17 cellular contexts compared by ENCODE assay signal in the genomic region with DNA sequence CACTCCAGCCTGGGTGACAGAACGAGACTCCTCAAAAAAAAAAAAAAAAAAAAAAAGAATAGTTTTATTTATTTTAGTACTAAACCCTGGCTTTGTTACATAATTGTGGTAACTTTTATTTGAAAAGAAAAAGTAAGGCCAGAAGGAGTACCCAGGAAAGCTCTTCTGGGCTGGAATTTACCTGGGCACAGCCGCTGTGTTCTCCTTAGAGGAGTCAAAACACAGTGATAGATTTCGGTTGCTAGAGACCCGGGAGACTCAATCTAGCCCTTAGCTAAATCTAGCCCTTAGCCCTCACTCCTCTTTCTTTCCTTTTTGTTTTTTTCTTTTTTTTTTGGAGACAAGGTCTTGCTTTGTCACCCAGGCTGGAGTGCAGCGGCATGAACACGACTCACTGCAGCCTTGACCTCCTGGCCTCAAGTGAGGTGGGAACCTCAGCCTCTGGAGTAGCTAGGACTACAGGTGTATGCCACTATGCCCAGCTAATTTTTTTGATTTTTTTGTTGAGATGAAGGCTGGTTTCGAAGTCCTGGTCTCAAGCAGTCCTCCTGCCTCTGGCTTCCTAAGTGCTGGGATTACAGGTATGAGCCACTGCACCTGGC. TPM values are rescaled to one million over a fixed set of nuclear protein-coding genes. Genes with fewer than 3 reads are reported as not detected.
A peak's percentile ranks its signal among the peaks of the same experiment; 100 is the strongest.
DNase-seq lines count a peak whose midpoint lies in the region; ATAC-seq, FAIRE-seq and TF ChIP-seq lines count a peak whose summit lies in the region.
"Had no signal": no experiment of that assay in that cellular context is flagged by ENCODE, and none has a peak within 500 bp of the region (broad histone marks: within the 10 kb centered on the region; RNA-seq: fewer than 3 reads in every experiment).

No MANE protein-coding gene starts in this region.

- no peak overlapping the region for H3K9ac ChIP-seq in HepG2 (ENCODE audit: insufficient read depth, low read depth, low read length)

- no peaks in the 10 kb centered on the region for H3K36me3 ChIP-seq in HepG2 (replicated peaks in 1 of 2; ENCODE audit: control insufficient read depth in 1 of 2, insufficient read depth in 2 of 2, low read length in 2 of 2)
- H3K36me3 ChIP-seq: Peyer's patch had no signal

- H3K27me3 ChIP-seq in HepG2 (ENCODE audit: control insufficient read depth in 1 of 2, insufficient read depth in 2 of 2, low read length in 2 of 2) = no peaks in the 10 kb centered on the region
- H3K27me3 ChIP-seq: Peyer's patch had no signal

- no peak overlapping the region for H3K4me2 ChIP-seq in HepG2 (ENCODE audit: low read depth, low read length)

- no peak for TF ChIP-seq EP300 in HepG2 (IDR thresholded peaks at IDR 0.05; ENCODE audit: low read depth in 2 of 2, low read length in 2 of 2)
- TF ChIP-seq EP300 in HepG2 (CRISPR knock-in tag; IDR thresholded peaks at IDR 0.05; ENCODE audit: borderline replicate concordance) = no peak

- no peak for FAIRE-seq in HepG2 (lab: Jason Lieb, UNC)
- FAIRE-seq: GM12878, GM19239 had no signal

- no peak overlapping the region for H3K4me3 ChIP-seq in HepG2 (replicated peaks in 1 of 3; ENCODE audit: insufficient read depth in 1 of 3, low read depth in 2 of 3, low read length in 3 of 3)
- H3K4me3 ChIP-seq: GM12878, Peyer's patch had no signal

- no peak for TF ChIP-seq CTCF in Calu3 (IDR thresholded peaks at IDR 0.05; ENCODE audit: unreplicated experiment)
- no peak for TF ChIP-seq CTCF in HepG2 (CRISPR knock-in tag; IDR thresholded peaks at IDR 0.05)
- TF ChIP-seq CTCF in GM13977 (IDR thresholded peaks at IDR 0.05; ENCODE audit: extremely low read depth, insufficient read depth, missing control alignments) = no peak

- H3K36me3 Mint-ChIP-seq in Calu3 (ENCODE audit: insufficient read depth, unreplicated experiment) = peaks cover 7% of the 10 kb centered on the region
- H3K36me3 Mint-ChIP-seq in stimulated activated effector memory CD8-positive, alpha-beta T cell treated with anti-CD3 and anti-CD28 coated beads, Interleukin-12 subunit alpha, Interleukin-12 subunit beta, amount 100 ng/mL, for 72 hours = peaks cover 8% of the 10 kb centered on the region

- H3K79me2 ChIP-seq in HepG2 (ENCODE audit: insufficient read depth, low read length) = no peaks in the 10 kb centered on the region

- DNase-seq in Calu3 (no peak), M059J (ENCODE audit: low read depth) (peak; percentile 26), HepG2 (ENCODE audit: low spot score) (no peak), medulla oblongata (ENCODE audit: extremely low spot score) (no peak), GM13977 (ENCODE audit: low spot score) (no peak), H4 (ENCODE audit: low spot score) (no peak)
- no peak for DNase-seq in stimulated activated effector memory CD8-positive, alpha-beta T cell treated with anti-CD3 and anti-CD28 coated beads, Interleukin-12 subunit alpha, Interleukin-12 subunit beta, amount 100 ng/mL, for 72 hours (ENCODE audit: low spot score in 2 of 2)
- DNase-seq: DMS79, NCI-H1417, NCI-H1930, NCI-H510A, NCI-H82, Peyer's patch, SHP77 had no signal

- TF ChIP-seq RAD21 in HepG2 (CRISPR knock-in tag; IDR thresholded peaks at IDR 0.05) = no peak

- H3K4me1 Mint-ChIP-seq in Calu3 (ENCODE audit: low read depth, unreplicated experiment) = peaks cover 67% of the 10 kb centered on the region
- H3K4me1 Mint-ChIP-seq in stimulated activated effector memory CD8-positive, alpha-beta T cell treated with anti-CD3 and anti-CD28 coated beads, Interleukin-12 subunit alpha, Interleukin-12 subunit beta, amount 100 ng/mL, for 72 hours = peaks cover 71% of the 10 kb centered on the region

- no peak overlapping the region for H2AFZ ChIP-seq in HepG2 (ENCODE audit: low read length)

- peak overlapping the region; percentile 25 for H3K27ac Mint-ChIP-seq in Calu3 (ENCODE audit: unreplicated experiment)
- H3K27ac Mint-ChIP-seq in stimulated activated effector memory CD8-positive, alpha-beta T cell treated with anti-CD3 and anti-CD28 coated beads, Interleukin-12 subunit alpha, Interleukin-12 subunit beta, amount 100 ng/mL, for 72 hours = peak overlapping the region; percentile 39

- intact Hi-C loops in Calu3 (cut with micrococcal nuclease; ENCODE audit: unreplicated experiment) (no loop called here), HepG2 (cut with micrococcal nuclease; ENCODE audit: unreplicated experiment) (no loop called here)

- H3K4me3 Mint-ChIP-seq in Calu3 (ENCODE audit: low read depth, unreplicated experiment) = no peak overlapping the region
- no peak overlapping the region for H3K4me3 Mint-ChIP-seq in stimulated activated effector memory CD8-positive, alpha-beta T cell treated with anti-CD3 and anti-CD28 coated beads, Interleukin-12 subunit alpha, Interleukin-12 subunit beta, amount 100 ng/mL, for 72 hours

- BruUV-seq in Calu3 (replicated peaks; lab: Mats Ljungman, UMichigan) (no TSS peak), HepG2 (replicated peaks; lab: Mats Ljungman, UMichigan) (no TSS peak)

- TF ChIP-seq POLR2A in HepG2 (IDR thresholded peaks at IDR 0.05; ENCODE audit: insufficient read depth in 1 of 2, low read depth in 2 of 2, low read length in 2 of 2) = no peak

- CTCF ChIA-PET in Calu3 (lab: Charles Lee) (interaction anchor here (0.7 kb wide), 2 partner anchors 59 to 69 kb away, joined by 3 read pairs; no protein-coding TSS in a partner anchor), HepG2 (lab: Yijun Ruan, JAX; ENCODE audit: low intra/inter-chr PET ratio, low total read pairs) (no interaction called here)

- WGBS in HepG2 (ENCODE audit: low lambda C conversion rate) = 70% methylated on average over 7 of the region's 7 CpGs

- no peaks in the 10 kb centered on the region for H3K27me3 Mint-ChIP-seq in Calu3 (ENCODE audit: unreplicated experiment)

- POLR2A ChIA-PET in HepG2 (lab: Yijun Ruan, JAX) = no interaction called here

- peaks cover 7% of the 10 kb centered on the region for H3K9me3 Mint-ChIP-seq in Calu3 (ENCODE audit: low read depth, unreplicated experiment)
- H3K9me3 Mint-ChIP-seq in stimulated activated effector memory CD8-positive, alpha-beta T cell treated with anti-CD3 and anti-CD28 coated beads, Interleukin-12 subunit alpha, Interleukin-12 subunit beta, amount 100 ng/mL, for 72 hours = peaks cover 3% of the 10 kb centered on the region

- no peaks in the 10 kb centered on the region for H4K20me1 ChIP-seq in HepG2 (ENCODE audit: insufficient read depth, low read length)

- H3K4me1 ChIP-seq in HepG2 (ENCODE audit: insufficient read depth, low read length) = peaks cover 8% of the 10 kb centered on the region
- H3K4me1 ChIP-seq: Peyer's patch had no signal

- H3K27ac ChIP-seq in HepG2 (ENCODE audit: extremely low read length, insufficient read depth, low read length) = no peak overlapping the region
- H3K27ac ChIP-seq: Peyer's patch had no signal

- H3K9me3 ChIP-seq in HepG2 (ENCODE audit: low read length) = no peaks in the 10 kb centered on the region
- H3K9me3 ChIP-seq: Peyer's patch had no signal

- no peak for ATAC-seq in HepG2
- no peak for ATAC-seq in stimulated activated effector memory CD8-positive, alpha-beta T cell treated with anti-CD3 and anti-CD28 coated beads, Interleukin-12 subunit alpha, Interleukin-12 subunit beta, amount 100 ng/mL, for 72 hours
- ATAC-seq: GM12878, SK-N-SH treated with all-trans-retinoic acid at 6 μM for 48 hours had no signal

- in situ Hi-C loops in HepG2 (cut with HindIII; ENCODE audit: extremely low pct_ligation_motif_present, low pct_unique_long_range_greater_than_20kb) = no loop called here
- in situ Hi-C loops in GM13977 (cut with MboI; ENCODE audit: low pct_unique_long_range_greater_than_20kb, low sequenced_read_pairs, unreplicated experiment) = no loop called here

TF ChIP-seq in HepG2, 621 proteins besides CTCF, POLR2A, EP300 and RAD21 (continues in another document):
- TF ChIP-seq ZFP41 (CRISPR knock-in tag; IDR thresholded peaks at IDR 0.05; ENCODE audit: borderline replicate concordance) (no peak), ZNF124 (CRISPR knock-in tag; IDR thresholded peaks at IDR 0.05) (no peak)
- TF ChIP-seq, protein P1, sequence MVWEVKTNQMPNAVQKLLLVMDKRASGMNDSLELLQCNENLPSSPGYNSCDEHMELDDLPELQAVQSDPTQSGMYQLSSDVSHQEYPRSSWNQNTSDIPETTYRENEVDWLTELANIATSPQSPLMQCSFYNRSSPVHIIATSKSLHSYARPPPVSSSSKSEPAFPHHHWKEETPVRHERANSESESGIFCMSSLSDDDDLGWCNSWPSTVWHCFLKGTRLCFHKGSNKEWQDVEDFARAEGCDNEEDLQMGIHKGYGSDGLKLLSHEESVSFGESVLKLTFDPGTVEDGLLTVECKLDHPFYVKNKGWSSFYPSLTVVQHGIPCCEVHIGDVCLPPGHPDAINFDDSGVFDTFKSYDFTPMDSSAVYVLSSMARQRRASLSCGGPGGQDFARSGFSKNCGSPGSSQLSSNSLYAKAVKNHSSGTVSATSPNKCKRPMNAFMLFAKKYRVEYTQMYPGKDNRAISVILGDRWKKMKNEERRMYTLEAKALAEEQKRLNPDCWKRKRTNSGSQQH (CRISPR knock-in tag; IDR thresholded peaks at IDR 0.05; ENCODE audit: low read depth) = no peak

RNA-seq across cellular contexts. Expression of a gene that starts 49.7 kb away (rescaled TPM):
- 142 and 171 TPM in 2 replicates for total RNA-seq in Calu3 (2022)
- total RNA-seq in M059J (2014; rRNA removed; shearing (Covaris generic)) = 20.2 and 36.0 TPM in 2 replicates
- total RNA-seq in HepG2 (2016; rRNA removed; fragmentation: Illumina TruSeq; extraction: Trizol) = 13.3 and 19.5 TPM in 2 replicates
- total RNA-seq in HepG2 (2016; cell fraction: cytosol; rRNA removed; fragmentation: Illumina TruSeq; extraction: Trizol; ENCODE audit: low read depth) = 3.3 and 4.7 TPM in 2 replicates
- total RNA-seq in HepG2 (2016; cell fraction: insoluble cytoplasmic fraction; rRNA removed; fragmentation: Illumina TruSeq; extraction: Trizol) = 13.6 and 17.1 TPM in 2 replicates
- 4.5 and 4.9 TPM in 2 replicates for total RNA-seq in HepG2 (2016; cell fraction: membrane; rRNA removed; fragmentation: Illumina TruSeq; extraction: Trizol)
- 24.4 and 24.6 TPM in 2 replicates for total RNA-seq in HepG2 (2016; cell fraction: nucleus; rRNA removed; fragmentation: Illumina TruSeq; extraction: Trizol)
- 6.2 and 6.4 TPM in 2 replicates for polyA plus RNA-seq in HepG2 (2011; rRNA removed)
- 3.3 and 4.5 TPM in 2 replicates for polyA plus RNA-seq in HepG2 (2011; cell fraction: cytosol; rRNA removed)
- polyA plus RNA-seq in HepG2 (2011; cell fraction: nucleus; rRNA removed) = 21.7 and 22.7 TPM in 2 replicates
- polyA plus RNA-seq in HepG2 (2012) = 4.5 and 5.0 TPM in 2 replicates
- 0.34 and 0.63 TPM in 2 replicates for polyA plus RNA-seq in HepG2 (2016; cell fraction: cytosol; fragmentation: Illumina TruSeq; extraction: Trizol; ENCODE audit: low read depth)
- polyA plus RNA-seq in HepG2 (2016; cell fraction: insoluble cytoplasmic fraction; fragmentation: Illumina TruSeq; extraction: Trizol; ENCODE audit: low read depth) = 7.2 and 9.1 TPM in 2 replicates
- 0.87 and 1.0 TPM in 2 replicates for polyA plus RNA-seq in HepG2 (2016; cell fraction: membrane; fragmentation: Illumina TruSeq; extraction: Trizol; ENCODE audit: low read depth)
- 13.5 and 14.3 TPM in 2 replicates for polyA plus RNA-seq in HepG2 (2016; cell fraction: nucleus; fragmentation: Illumina TruSeq; extraction: Trizol; ENCODE audit: insufficient read depth, low read depth)
- 21.2 and 137 TPM in 2 replicates for polyA minus RNA-seq in HepG2 (2011; rRNA and poly(A)+ RNA removed; ENCODE audit: low replicate concordance)
- polyA minus RNA-seq in HepG2 (2011; cell fraction: cytosol; rRNA and poly(A)+ RNA removed) = 9.4 and 14.6 TPM in 2 replicates
- 55.6 and 61.7 TPM in 2 replicates for polyA minus RNA-seq in HepG2 (2011; cell fraction: nucleus; rRNA and poly(A)+ RNA removed)
- total RNA-seq in H4 (2014; rRNA removed; shearing (Covaris generic)) = 6.1 and 10.3 TPM in 2 replicates
